1 cellular context compared by ENCODE assay signal in genomic region chr17:57874434-57875108, GRCh38.
TF ChIP-seq lines count a peak whose summit lies in the region.

No MANE protein-coding gene starts in this region.

TF ChIP-seq in SK-N-SH, 30 proteins besides CTCF, POLR2A, EP300 and RAD21 (continued from another document):
- TF ChIP-seq USF2 (IDR thresholded peaks at IDR 0.05; ENCODE audit: borderline replicate concordance, low read depth, low read length) = 0 out of 2 replicates have a peak, but pooled peaks have one; percentile 35
- TF ChIP-seq MAX (IDR thresholded peaks at IDR 0.05; ENCODE audit: low read depth) = peak; percentile 99
- TF ChIP-seq JUND (IDR thresholded peaks at IDR 0.05) = peak; percentile 52; the same call in 1 of the 2 replicates
- TF ChIP-seq RXRA (IDR thresholded peaks at IDR 0.05; ENCODE audit: borderline replicate concordance, low read depth) = peak; percentile 96
- TF ChIP-seq FOXM1 (IDR thresholded peaks at IDR 0.05; ENCODE audit: low read depth) = peak; percentile 89
- TF ChIP-seq ZBTB33 (IDR thresholded peaks at IDR 0.05; ENCODE audit: borderline replicate concordance, low read depth) = no peak
